Comparison of ENCODE assay signal across 1 cellular context in the genomic region with DNA sequence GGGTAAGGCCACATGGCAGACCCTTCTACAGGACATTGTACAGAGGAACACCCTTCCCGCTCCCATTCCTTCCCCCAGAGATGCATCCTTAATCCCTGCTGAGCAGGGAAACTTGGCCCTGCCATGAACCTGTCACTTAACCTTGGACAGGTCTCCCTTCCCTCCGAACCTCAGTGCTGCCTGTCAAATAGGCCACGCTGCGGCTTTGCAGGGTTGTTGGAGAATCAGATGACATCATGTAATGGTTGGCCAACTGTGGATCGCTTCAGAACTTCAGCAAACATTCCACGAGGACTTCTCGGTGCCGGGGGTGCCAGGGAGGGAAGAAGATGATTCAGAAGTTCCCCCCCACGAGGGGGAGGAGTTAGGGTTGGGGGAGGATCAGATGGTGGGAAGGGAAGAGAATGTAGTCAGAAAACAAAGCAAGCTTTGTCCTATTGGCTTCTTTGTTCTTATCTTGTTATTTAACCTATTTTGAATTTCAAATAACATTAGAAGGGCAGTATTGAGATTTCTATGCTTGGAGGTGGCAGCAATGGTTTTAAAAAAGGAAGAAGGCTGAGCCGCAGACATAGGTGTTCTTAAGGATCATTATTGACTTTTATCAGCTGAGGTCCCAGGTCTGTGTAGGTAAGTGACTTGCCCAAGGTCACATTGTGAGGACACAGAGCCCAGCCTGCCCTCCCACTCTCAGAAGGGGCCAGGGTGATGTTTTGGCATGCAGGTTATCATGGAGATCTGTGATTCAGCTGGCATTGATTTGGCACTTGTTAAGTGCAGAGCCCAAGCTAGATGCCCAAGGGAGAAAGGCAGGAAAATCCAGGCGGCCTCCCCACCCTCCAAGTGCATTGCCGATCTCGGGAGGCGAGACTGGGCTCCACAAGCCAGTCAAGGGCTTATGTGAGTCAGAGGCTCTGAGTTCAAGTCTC.
TF ChIP-seq lines count a peak whose summit lies in the region.

No MANE protein-coding gene starts in this region.

TF ChIP-seq in A549, 52 proteins besides CTCF, POLR2A, EP300 and RAD21 (continued from another document):
- TF ChIP-seq, protein P1, sequence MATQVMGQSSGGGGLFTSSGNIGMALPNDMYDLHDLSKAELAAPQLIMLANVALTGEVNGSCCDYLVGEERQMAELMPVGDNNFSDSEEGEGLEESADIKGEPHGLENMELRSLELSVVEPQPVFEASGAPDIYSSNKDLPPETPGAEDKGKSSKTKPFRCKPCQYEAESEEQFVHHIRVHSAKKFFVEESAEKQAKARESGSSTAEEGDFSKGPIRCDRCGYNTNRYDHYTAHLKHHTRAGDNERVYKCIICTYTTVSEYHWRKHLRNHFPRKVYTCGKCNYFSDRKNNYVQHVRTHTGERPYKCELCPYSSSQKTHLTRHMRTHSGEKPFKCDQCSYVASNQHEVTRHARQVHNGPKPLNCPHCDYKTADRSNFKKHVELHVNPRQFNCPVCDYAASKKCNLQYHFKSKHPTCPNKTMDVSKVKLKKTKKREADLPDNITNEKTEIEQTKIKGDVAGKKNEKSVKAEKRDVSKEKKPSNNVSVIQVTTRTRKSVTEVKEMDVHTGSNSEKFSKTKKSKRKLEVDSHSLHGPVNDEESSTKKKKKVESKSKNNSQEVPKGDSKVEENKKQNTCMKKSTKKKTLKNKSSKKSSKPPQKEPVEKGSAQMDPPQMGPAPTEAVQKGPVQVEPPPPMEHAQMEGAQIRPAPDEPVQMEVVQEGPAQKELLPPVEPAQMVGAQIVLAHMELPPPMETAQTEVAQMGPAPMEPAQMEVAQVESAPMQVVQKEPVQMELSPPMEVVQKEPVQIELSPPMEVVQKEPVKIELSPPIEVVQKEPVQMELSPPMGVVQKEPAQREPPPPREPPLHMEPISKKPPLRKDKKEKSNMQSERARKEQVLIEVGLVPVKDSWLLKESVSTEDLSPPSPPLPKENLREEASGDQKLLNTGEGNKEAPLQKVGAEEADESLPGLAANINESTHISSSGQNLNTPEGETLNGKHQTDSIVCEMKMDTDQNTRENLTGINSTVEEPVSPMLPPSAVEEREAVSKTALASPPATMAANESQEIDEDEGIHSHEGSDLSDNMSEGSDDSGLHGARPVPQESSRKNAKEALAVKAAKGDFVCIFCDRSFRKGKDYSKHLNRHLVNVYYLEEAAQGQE (IDR thresholded peaks at IDR 0.05), result 0 out of 2 replicates have a peak, but pooled peaks have one; percentile 16
- TF ChIP-seq GATA3 (IDR thresholded peaks at IDR 0.05; ENCODE audit: borderline replicate concordance), result 0 out of 2 replicates have a peak, but pooled peaks have one; percentile 17
- TF ChIP-seq JUNB (IDR thresholded peaks at IDR 0.05), result peak; percentile 31; the same call in 1 of the 2 replicates
- TF ChIP-seq KDM1A (IDR thresholded peaks at IDR 0.05; ENCODE audit: low read depth), result no peak
- TF ChIP-seq, protein P2, sequence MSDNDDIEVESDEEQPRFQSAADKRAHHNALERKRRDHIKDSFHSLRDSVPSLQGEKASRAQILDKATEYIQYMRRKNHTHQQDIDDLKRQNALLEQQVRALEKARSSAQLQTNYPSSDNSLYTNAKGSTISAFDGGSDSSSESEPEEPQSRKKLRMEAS (IDR thresholded peaks at IDR 0.05), result peak; percentile 71
TF ChIP-seq in A549: peak in this region for 6.
